8 cellular contexts compared by ENCODE assay signal in the genomic region with DNA sequence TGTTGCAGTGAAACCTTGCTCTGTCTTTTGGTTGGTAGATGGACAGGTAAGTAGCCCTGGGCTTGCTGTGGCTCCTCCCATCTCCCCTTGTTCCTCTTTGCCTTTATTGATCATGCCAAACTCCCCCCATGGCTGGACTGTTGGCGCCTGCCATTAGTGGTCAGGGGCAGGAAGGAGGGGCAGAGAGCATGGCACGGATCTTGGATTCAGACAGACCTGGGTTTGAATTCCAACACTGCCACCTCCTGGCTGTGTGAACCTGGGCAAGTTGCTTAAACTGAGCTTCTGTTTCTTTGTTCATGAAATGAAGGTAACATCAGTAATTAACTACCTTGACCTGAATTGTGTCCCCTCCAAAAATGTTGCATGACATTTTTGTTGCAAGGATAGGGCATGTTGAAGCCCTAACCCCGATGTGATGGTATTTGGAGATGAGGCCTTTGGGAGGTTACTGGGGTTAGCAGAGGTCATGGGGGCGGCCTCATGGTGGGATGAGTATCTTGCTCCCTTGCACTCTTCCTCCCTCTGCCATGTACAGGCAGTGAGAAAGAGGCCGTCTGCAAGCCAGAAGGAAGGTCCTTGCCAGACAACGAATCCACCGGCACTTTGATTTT. TPM values are rescaled to one million over a fixed set of nuclear protein-coding genes. Genes with fewer than 3 reads are reported as not detected.
DNase-seq lines count a peak whose midpoint lies in the region; ATAC-seq and TF ChIP-seq lines count a peak whose summit lies in the region.

No MANE protein-coding gene starts in this region.

- no peak overlapping the region for H3K9ac ChIP-seq in SK-N-SH
- no peak overlapping the region for H3K9ac ChIP-seq in OCI-LY3 (ENCODE audit: low read length)

- H3K4me2 ChIP-seq in SK-N-SH (no peak overlapping the region), OCI-LY3 (ENCODE audit: low read length) (peak overlapping the region; percentile 17)

- TF ChIP-seq POLR2A in esophagus muscularis mucosa (IDR thresholded peaks at IDR 0.05; ENCODE audit: low read depth), result no peak

- H3K79me2 ChIP-seq in SK-N-SH (ENCODE audit: insufficient read depth) (no peaks in the 10 kb centered on the region), OCI-LY3 (ENCODE audit: low read length) (no peaks in the 10 kb centered on the region)

- no peak for TF ChIP-seq EP300 in SK-N-SH (IDR thresholded peaks at IDR 0.05; ENCODE audit: borderline replicate concordance in 1 of 2, low read depth in 1 of 2, low read length in 1 of 2)
- no peak for TF ChIP-seq EP300 in esophagus muscularis mucosa (IDR thresholded peaks at IDR 0.05)

- no peaks in the 10 kb centered on the region for H3F3A ChIP-seq in SK-N-SH (replicated peaks; ENCODE audit: insufficient read depth)

- intact Hi-C loops in esophagus muscularis mucosa (cut with DNase I) (loop anchor here (5.0 kb wide), 1 partner anchor 47 kb away; no protein-coding TSS in a partner anchor), psoas muscle (cut with DNase I) (loop anchor here (5.0 to 10.0 kb wide), 3 partner anchors 47 to 320 kb away; no protein-coding TSS in a partner anchor)

- peak; percentile 86 for TF ChIP-seq RAD21 in SK-N-SH (IDR thresholded peaks at IDR 0.05; ENCODE audit: low read length)

- POLR2A ChIA-PET in SK-N-SH (lab: Yijun Ruan, JAX), result interaction anchor here (0.8 kb wide), 1 partner anchor 102 kb away, joined by 3 read pairs; a partner anchor contains a TSS

- H3K9me2 ChIP-seq in SK-N-SH, result no peaks in the 10 kb centered on the region

- H3K4me3 ChIP-seq in SK-N-SH (ENCODE audit: low read depth in 2 of 2, low read length in 1 of 2) (no peak overlapping the region), OCI-LY3 (ENCODE audit: low read length) (no peak overlapping the region), esophagus muscularis mucosa (no peak overlapping the region), psoas muscle (no peak overlapping the region)

- CTCF ChIA-PET in SK-N-SH (lab: Yijun Ruan, JAX), result interaction anchor here (0.6 to 12.7 kb wide), 54 partner anchors 9 to 483 kb away, joined by 3 to 205 read pairs (median 4); no protein-coding TSS in a partner anchor

- H3K4me1 ChIP-seq in SK-N-SH (ENCODE audit: control insufficient read depth in 1 of 2, insufficient read depth in 2 of 2, low read depth in 1 of 2, low read length in 1 of 2), result peaks cover 0 to 14% of the 10 kb centered on the region in 2 experiments; a peak in 1 of 4 replicates
- H3K4me1 ChIP-seq in OCI-LY3 (ENCODE audit: low read length), result peaks cover 39% of the 10 kb centered on the region
- H3K4me1 ChIP-seq in esophagus muscularis mucosa, result peaks cover 18 to 28% (median 22%) of the 10 kb centered on the region in 4 donors
- peaks cover 10% of the 10 kb centered on the region for H3K4me1 ChIP-seq in psoas muscle

- WGBS in SK-N-SH (ENCODE audit: low lambda C conversion rate), result 30% methylated on average over 6 of the region's 7 CpGs
- WGBS in esophagus muscularis mucosa, result 57% methylated on average over 7 of the region's 7 CpGs
- WGBS in psoas muscle, 3 donors, result 49 to 51% (median 49%) methylated on average over 7 of the region's 7 CpGs

- H3K9me3 ChIP-seq in SK-N-SH (no peaks in the 10 kb centered on the region), OCI-LY3 (ENCODE audit: insufficient read depth, low read length) (no peaks in the 10 kb centered on the region), esophagus muscularis mucosa (no peaks in the 10 kb centered on the region), psoas muscle (no peaks in the 10 kb centered on the region)

- H2AFZ ChIP-seq in SK-N-SH (ENCODE audit: low read depth) (no peak overlapping the region), OCI-LY3 (ENCODE audit: low read depth, low read length) (no peak overlapping the region)

- H3K36me3 ChIP-seq in SK-N-SH (replicated peaks in 1 of 2; ENCODE audit: control insufficient read depth in 1 of 2, insufficient read depth in 2 of 2, low read length in 1 of 2) (no peaks in the 10 kb centered on the region), OCI-LY3 (replicated peaks; ENCODE audit: low read depth, low read length) (no peaks in the 10 kb centered on the region), esophagus muscularis mucosa (no peaks in the 10 kb centered on the region), psoas muscle (ENCODE audit: insufficient read depth in 1 of 2, low read depth in 1 of 2) (no peaks in the 10 kb centered on the region)

- 0 out of 2 replicates have a peak, but pooled peaks have one; percentile 16 for TF ChIP-seq CTCF in SK-N-SH (IDR thresholded peaks at IDR 0.05)
- TF ChIP-seq CTCF in OCI-LY3 (IDR thresholded peaks at IDR 0.05; ENCODE audit: low read depth, low read length), result peak; percentile 94
- peak; percentile 30 to 41 (median 31) for TF ChIP-seq CTCF in esophagus muscularis mucosa (IDR thresholded peaks at IDR 0.05)
- TF ChIP-seq CTCF in psoas muscle (IDR thresholded peaks at IDR 0.05), result peak; percentile 34

- peak; percentile 61 for DNase-seq in SK-N-SH
- DNase-seq in HT1080 (ENCODE audit: low read depth), result peak; percentile 53
- no peak for DNase-seq in esophagus muscularis mucosa (ENCODE audit: extremely low spot score)
- DNase-seq in psoas muscle, result no peak
- no peak for DNase-seq in GM03348 (ENCODE audit: low spot score)
- DNase-seq in putamen (ENCODE audit: low spot score), result no peak

- H3K27me3 ChIP-seq in SK-N-SH (ENCODE audit: insufficient read depth) (no peaks in the 10 kb centered on the region), OCI-LY3 (ENCODE audit: low read depth, low read length) (no peaks in the 10 kb centered on the region), esophagus muscularis mucosa (no peaks in the 10 kb centered on the region), psoas muscle (ENCODE audit: insufficient read depth in 3 of 3, low read length in 2 of 3) (no peaks in the 10 kb centered on the region)

- H4K20me1 ChIP-seq in SK-N-SH (ENCODE audit: insufficient read depth) (no peaks in the 10 kb centered on the region), OCI-LY3 (ENCODE audit: insufficient read depth, low read length) (no peaks in the 10 kb centered on the region)

- H3K27ac ChIP-seq in SK-N-SH (ENCODE audit: low read depth in 2 of 2, low read length in 1 of 2) (no peak overlapping the region), OCI-LY3 (ENCODE audit: low read length) (no peak overlapping the region), esophagus muscularis mucosa (replicated peaks in 1 of 4) (no peak overlapping the region), psoas muscle (no peak overlapping the region)

- ATAC-seq in SK-N-SH treated with all-trans-retinoic acid at 6 μM for 48 hours, result no peak
- ATAC-seq in psoas muscle, result no peak

TF ChIP-seq in SK-N-SH, 30 proteins besides CTCF, POLR2A, EP300 and RAD21:
- TF ChIP-seq SMC3 (IDR thresholded peaks at IDR 0.05; ENCODE audit: low read depth, low read length) (peak; percentile 81), MXI1 (IDR thresholded peaks at IDR 0.05; ENCODE audit: low read depth, low read length) (no peak), TEAD4 (IDR thresholded peaks at IDR 0.05; ENCODE audit: borderline replicate concordance, insufficient read depth) (no peak)

TF ChIP-seq in SK-N-SH treated with all-trans-retinoic acid at 6 μM for 48 hours, 23 proteins besides CTCF, POLR2A, EP300 and RAD21:
- TF ChIP-seq ZC3H10 (CRISPR knock-in tag; IDR thresholded peaks at IDR 0.05) (no peak), GLIS3 (CRISPR knock-in tag; IDR thresholded peaks at IDR 0.05) (no peak), ZNF8 (CRISPR knock-in tag; IDR thresholded peaks at IDR 0.05) (no peak)
- TF ChIP-seq, protein P1, sequence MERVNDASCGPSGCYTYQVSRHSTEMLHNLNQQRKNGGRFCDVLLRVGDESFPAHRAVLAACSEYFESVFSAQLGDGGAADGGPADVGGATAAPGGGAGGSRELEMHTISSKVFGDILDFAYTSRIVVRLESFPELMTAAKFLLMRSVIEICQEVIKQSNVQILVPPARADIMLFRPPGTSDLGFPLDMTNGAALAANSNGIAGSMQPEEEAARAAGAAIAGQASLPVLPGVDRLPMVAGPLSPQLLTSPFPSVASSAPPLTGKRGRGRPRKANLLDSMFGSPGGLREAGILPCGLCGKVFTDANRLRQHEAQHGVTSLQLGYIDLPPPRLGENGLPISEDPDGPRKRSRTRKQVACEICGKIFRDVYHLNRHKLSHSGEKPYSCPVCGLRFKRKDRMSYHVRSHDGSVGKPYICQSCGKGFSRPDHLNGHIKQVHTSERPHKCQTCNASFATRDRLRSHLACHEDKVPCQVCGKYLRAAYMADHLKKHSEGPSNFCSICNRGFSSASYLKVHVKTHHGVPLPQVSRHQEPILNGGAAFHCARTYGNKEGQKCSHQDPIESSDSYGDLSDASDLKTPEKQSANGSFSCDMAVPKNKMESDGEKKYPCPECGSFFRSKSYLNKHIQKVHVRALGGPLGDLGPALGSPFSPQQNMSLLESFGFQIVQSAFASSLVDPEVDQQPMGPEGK (CRISPR knock-in tag; IDR thresholded peaks at IDR 0.05; ENCODE audit: borderline replicate concordance), result no peak

RNA-seq across cellular contexts. Expression of a gene that starts 6.0 kb away (rescaled TPM):
- not detected in 2 replicates for polyA plus RNA-seq in SK-N-SH (2012; rRNA removed)
- polyA plus RNA-seq in SK-N-SH (2012; cell fraction: cytosol; rRNA removed), result not detected in 2 replicates
- 0.02 and 0.04 TPM in 2 replicates for polyA plus RNA-seq in SK-N-SH (2012; cell fraction: nucleus; rRNA removed)
- 0.27 and 0.37 TPM in 2 replicates for total RNA-seq in HT1080 (2014; rRNA removed; shearing (Covaris generic))
- polyA plus RNA-seq in HT1080 (2015; cell fraction: cytosol; rRNA removed), result 0.26 and 0.47 TPM in 2 replicates
- 0.17 and 2.0 TPM in 2 replicates for polyA plus RNA-seq in HT1080 (2015; cell fraction: nucleus; rRNA removed)
- 10 to 100 TPM in 1 of 4 donors, 1 to 10 TPM in 3; 5.6 to 10.5 (median 6.5) TPM for total RNA-seq in esophagus muscularis mucosa
- 1 to 10 TPM in 3 of 4 donors, under 1 TPM in 1; 0.71 to 2.4 (median 1.5) TPM for total RNA-seq in psoas muscle
- polyA plus RNA-seq in psoas muscle, result 1 to 10 TPM in 1 of 3 donors, under 1 TPM in 2; 0.37 to 2.7 (median 0.52) TPM

Comparison
In these comparisons a context has a peak if more than half of its experiments do, and no peak if none do; other contexts are left out.
1. DNase-seq: peak in SK-N-SH (single experiment) and HT1080 (single experiment); none in esophagus muscularis mucosa (single experiment), psoas muscle (0 of 2), GM03348 (single experiment) and putamen (single experiment).
2. CTCF ChIP-seq: peak in every context shown above with its lines; median percentile 94 in OCI-LY3; 34 in psoas muscle; 31 in esophagus muscularis mucosa; 16 in SK-N-SH.